10 cellular contexts compared by ENCODE assay signal in the genomic region with DNA sequence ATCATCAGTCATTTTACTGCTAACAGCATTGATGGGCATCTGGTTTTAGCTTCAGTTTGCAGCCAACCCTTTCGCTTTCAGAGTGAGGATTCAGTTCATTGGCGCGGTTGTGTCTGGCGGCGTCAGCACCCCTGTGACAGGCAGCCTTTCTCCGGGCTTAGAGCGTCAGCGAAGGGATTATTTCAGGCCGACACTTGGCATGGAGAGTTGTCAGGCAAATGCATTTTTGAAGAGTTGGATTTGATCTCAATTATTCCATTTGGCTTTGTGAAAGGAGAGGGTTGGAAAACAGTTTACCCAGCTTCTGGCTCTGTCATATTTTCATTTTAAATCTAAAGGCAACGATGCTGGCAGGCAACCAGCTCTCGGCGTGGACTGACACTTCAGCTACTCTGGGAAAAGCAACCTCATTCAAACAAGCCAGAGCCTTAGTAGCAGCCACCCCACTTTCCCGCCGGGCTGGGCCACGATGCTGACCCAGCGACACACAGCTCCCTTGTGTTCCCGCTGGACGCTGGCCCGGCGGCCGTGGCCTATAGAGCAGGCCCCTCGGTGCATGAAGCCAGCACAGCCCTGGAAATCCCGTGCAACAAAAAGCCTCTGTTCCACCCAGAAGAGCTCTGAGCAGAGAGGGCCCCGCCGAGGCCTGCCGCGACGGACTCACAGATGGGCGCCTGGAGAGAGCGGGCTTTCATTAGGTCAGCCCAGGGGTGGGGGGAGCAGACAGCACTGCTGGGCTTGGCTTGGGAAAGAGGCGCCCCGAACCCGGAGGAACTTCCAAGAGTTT. TPM values are rescaled to one million over a fixed set of nuclear protein-coding genes. Genes with fewer than 3 reads are reported as not detected.
DNase-seq lines count a peak whose midpoint lies in the region; ATAC-seq and TF ChIP-seq lines count a peak whose summit lies in the region.
"Had no signal": no experiment of that assay in that cellular context is flagged by ENCODE, and none has a peak within 500 bp of the region (broad histone marks: within the 10 kb centered on the region; RNA-seq: fewer than 3 reads in every experiment).

No MANE protein-coding gene starts in this region.

- peaks cover 1% of the 10 kb centered on the region for H3K27me3 Mint-ChIP-seq in endodermal cell (ENCODE audit: insufficient read depth)
- peaks cover 7% of the 10 kb centered on the region for H3K27me3 Mint-ChIP-seq in CD8-positive, alpha-beta T cell (ENCODE audit: low read depth)
- no peaks in the 10 kb centered on the region for H3K27me3 Mint-ChIP-seq in CD4-positive, alpha-beta memory T cell

- DNase-seq in AG08395 (ENCODE audit: low spot score), result peak; percentile 52
- DNase-seq in NCI-H2107 treated with DMSO at 0.1 percent for 48 hours (lab: John Stamatoyannopoulos, UW; ENCODE audit: unreplicated experiment), result peak; percentile 73
- DNase-seq in endodermal cell, result no peak
- peak; percentile 90 for DNase-seq in middle frontal gyrus (ENCODE audit: extremely low spot score, low spot score)
- DNase-seq in CD8-positive, alpha-beta T cell, result no peak
- no peak for DNase-seq in CD4-positive, alpha-beta memory T cell
- no peak for DNase-seq in activated naive CD4-positive, alpha-beta T cell treated with anti-CD3 and anti-CD28 coated beads, Interleukin-2, amount 50 U/mL, for 16 hours

- no peaks in the 10 kb centered on the region for H3K4me1 ChIP-seq in endodermal cell (ENCODE audit: control insufficient read depth, insufficient read depth, low read length)
- H3K4me1 ChIP-seq in CD8-positive, alpha-beta T cell (ENCODE audit: insufficient read depth, low read length), result no peaks in the 10 kb centered on the region
- H3K4me1 ChIP-seq in CD4-positive, alpha-beta memory T cell (ENCODE audit: insufficient read depth, low read length), result no peaks in the 10 kb centered on the region

- WGBS in endodermal cell (ENCODE audit: insufficient coverage in 1 of 2, insufficient read length in 1 of 2), 2 experiments, result 89 to 92% methylated on average over 26 to 33 of the region's 33 CpGs

- ATAC-seq in CD8-positive, alpha-beta T cell, result no peak
- no peak for ATAC-seq in GM21717 (IDR thresholded peaks at IDR 0.05; ENCODE audit: unreplicated experiment)
- ATAC-seq: GM12878 had no signal

- intact Hi-C loops in CD8-positive, alpha-beta T cell (cut with DNase I, micrococcal nuclease), result no loop called here
- intact Hi-C loops in CD4-positive, alpha-beta memory T cell (cut with micrococcal nuclease), result no loop called here

- H3K27me3 ChIP-seq in endodermal cell (ENCODE audit: control insufficient read depth, insufficient read depth, low read length, poor library complexity, severe bottlenecking), result no peaks in the 10 kb centered on the region
- H3K27me3 ChIP-seq in CD8-positive, alpha-beta T cell (ENCODE audit: insufficient read depth, low read length), result no peaks in the 10 kb centered on the region
- no peaks in the 10 kb centered on the region for H3K27me3 ChIP-seq in CD4-positive, alpha-beta memory T cell (ENCODE audit: insufficient read depth, low read length)

- TF ChIP-seq CTCF in endodermal cell (conservative IDR thresholded peaks at IDR 0.05), result no peak
- no peak for TF ChIP-seq CTCF in CD8-positive, alpha-beta T cell (IDR thresholded peaks at IDR 0.05)

- H3K4me1 Mint-ChIP-seq in endodermal cell, result no peaks in the 10 kb centered on the region
- no peaks in the 10 kb centered on the region for H3K4me1 Mint-ChIP-seq in CD8-positive, alpha-beta T cell (ENCODE audit: low read depth)
- H3K4me1 Mint-ChIP-seq in CD4-positive, alpha-beta memory T cell, result no peaks in the 10 kb centered on the region

- no peaks in the 10 kb centered on the region for H3K36me3 ChIP-seq in endodermal cell (ENCODE audit: control insufficient read depth, insufficient read depth, low read length)
- H3K36me3 ChIP-seq in CD8-positive, alpha-beta T cell (ENCODE audit: insufficient read depth, low read length), result no peaks in the 10 kb centered on the region
- no peaks in the 10 kb centered on the region for H3K36me3 ChIP-seq in CD4-positive, alpha-beta memory T cell (ENCODE audit: insufficient read depth, low read length)

- POLR2A ChIA-PET in CD8-positive, alpha-beta T cell (lab: Charles Lee), result no interaction called here
- POLR2A ChIA-PET in CD4-positive, alpha-beta memory T cell (lab: Charles Lee; ENCODE audit: partially characterized antibody), result no interaction called here

- no peaks in the 10 kb centered on the region for H3K9me3 ChIP-seq in endodermal cell (ENCODE audit: control insufficient read depth, low read length)
- H3K9me3 ChIP-seq in CD8-positive, alpha-beta T cell (ENCODE audit: low read length), result no peaks in the 10 kb centered on the region
- no peaks in the 10 kb centered on the region for H3K9me3 ChIP-seq in CD4-positive, alpha-beta memory T cell (ENCODE audit: control insufficient read depth in 1 of 2, low read length in 2 of 2)

- no peak overlapping the region for H3K4me3 ChIP-seq in endodermal cell (ENCODE audit: low read length)
- H3K4me3 ChIP-seq in CD8-positive, alpha-beta T cell (ENCODE audit: low read depth, low read length), result no peak overlapping the region
- no peak overlapping the region for H3K4me3 ChIP-seq in CD4-positive, alpha-beta memory T cell (ENCODE audit: low read length in 2 of 2)
- H3K4me3 ChIP-seq: GM12878 had no signal

- H3K4me3 Mint-ChIP-seq in endodermal cell, result no peak overlapping the region
- no peak overlapping the region for H3K4me3 Mint-ChIP-seq in CD8-positive, alpha-beta T cell
- no peak overlapping the region for H3K4me3 Mint-ChIP-seq in CD4-positive, alpha-beta memory T cell

- peak overlapping the region; percentile 66 for H3K27ac ChIP-seq in endodermal cell (ENCODE audit: low read depth, low read length)
- no peak overlapping the region for H3K27ac ChIP-seq in CD8-positive, alpha-beta T cell (ENCODE audit: low read depth, low read length)
- H3K27ac ChIP-seq in CD4-positive, alpha-beta memory T cell (ENCODE audit: low read depth, low read length), result no peak overlapping the region
- H3K27ac ChIP-seq: epithelial cell of prostate had no signal

- CTCF ChIA-PET in CD8-positive, alpha-beta T cell (lab: Charles Lee), result interaction anchor here (0.5 to 0.6 kb wide), 2 partner anchors 25 to 169 kb away, joined by 3 read pairs; no protein-coding TSS in a partner anchor
- CTCF ChIA-PET in CD4-positive, alpha-beta memory T cell (lab: Charles Lee; ENCODE audit: partially characterized antibody), result no interaction called here

- no peak overlapping the region for H3K27ac Mint-ChIP-seq in endodermal cell
- no peak overlapping the region for H3K27ac Mint-ChIP-seq in CD8-positive, alpha-beta T cell
- no peak overlapping the region for H3K27ac Mint-ChIP-seq in CD4-positive, alpha-beta memory T cell

- H3K36me3 Mint-ChIP-seq in endodermal cell (ENCODE audit: low read depth), result no peaks in the 10 kb centered on the region
- H3K36me3 Mint-ChIP-seq in CD8-positive, alpha-beta T cell, result no peaks in the 10 kb centered on the region
- no peaks in the 10 kb centered on the region for H3K36me3 Mint-ChIP-seq in CD4-positive, alpha-beta memory T cell

- no peaks in the 10 kb centered on the region for H3K9me3 Mint-ChIP-seq in endodermal cell
- H3K9me3 Mint-ChIP-seq in CD8-positive, alpha-beta T cell, result no peaks in the 10 kb centered on the region
- peaks cover 0 to 2% (median 0%) of the 10 kb centered on the region in 8 donors for H3K9me3 Mint-ChIP-seq in CD4-positive, alpha-beta memory T cell

- H3K9ac ChIP-seq in endodermal cell (ENCODE audit: extremely low read depth, low read length, poor library complexity, severe bottlenecking), result no peak overlapping the region

RNA-seq across cellular contexts. Expression of a gene that starts 28.9 kb away (rescaled TPM):
- total RNA-seq in endodermal cell, result 100 to 1,000 TPM in 1 of 2 donors, 10 to 100 TPM in 1; 78.5 to 124 TPM
- polyA plus RNA-seq in endodermal cell (2013, experiment 1 of 2), result 72.3 TPM
- 67.4 TPM for polyA plus RNA-seq in endodermal cell (2013, experiment 2 of 2)
- total RNA-seq in CD8-positive, alpha-beta T cell, result 10 to 100 TPM; 28.8 to 29.1 TPM
- 10 to 100 TPM; 62.8 to 63.6 TPM for total RNA-seq in CD4-positive, alpha-beta memory T cell
- polyA plus RNA-seq in CD4-positive, alpha-beta memory T cell, result 10 to 100 TPM in 1 of 2 donors, 1 to 10 TPM in 1; 9.0 to 32.2 TPM

Comparison
In these comparisons a context has a peak if more than half of its experiments do, and no peak if none do; other contexts are left out.
1. DNase-seq: peak in AG08395 (single experiment), NCI-H2107 treated with DMSO at 0.1 percent for 48 hours (single experiment) and middle frontal gyrus (single experiment); none in endodermal cell (single experiment), CD8-positive, alpha-beta T cell (0 of 7), CD4-positive, alpha-beta memory T cell (0 of 5) and activated naive CD4-positive, alpha-beta T cell treated with anti-CD3 and anti-CD28 coated beads, Interleukin-2, amount 50 U/mL, for 16 hours (single experiment).